In the genomic region with DNA sequence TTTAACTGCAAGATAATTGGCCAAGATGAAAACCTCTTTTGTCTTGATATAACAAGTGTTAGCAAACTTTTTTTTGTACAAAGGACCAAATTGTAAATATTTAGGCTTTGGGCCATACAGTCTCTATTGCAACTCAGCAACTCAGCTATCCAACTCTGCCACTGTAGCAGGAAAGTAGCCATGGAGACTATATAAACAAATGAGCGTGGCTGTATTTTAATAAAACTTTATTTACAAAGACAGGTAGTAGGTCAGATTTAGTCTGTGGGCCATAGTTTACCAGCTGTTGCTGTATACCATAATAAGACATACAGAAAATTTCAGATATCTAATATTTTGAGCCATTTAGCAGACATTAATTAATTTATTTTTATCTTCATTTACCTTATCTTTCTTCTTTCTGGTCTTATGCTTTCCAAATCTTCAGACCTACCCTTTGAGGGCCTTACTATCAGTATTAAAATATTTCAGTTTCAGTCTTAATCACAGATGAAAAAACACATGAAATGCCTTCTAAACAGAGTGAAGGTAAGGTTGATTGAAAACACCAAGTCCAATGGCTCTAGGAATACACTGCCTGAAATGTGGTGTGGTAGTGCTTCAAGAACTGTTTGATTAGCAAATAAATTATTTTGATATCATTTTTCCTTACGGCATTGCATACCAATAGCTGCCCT, we compare ENCODE assay signal across 24 cellular contexts.
"Had no signal": no experiment of that assay in that cellular context is flagged by ENCODE, and none has a peak within 500 bp of the region (broad histone marks: within the 10 kb centered on the region; RNA-seq: fewer than 3 reads in every experiment).

No MANE protein-coding gene starts in this region.

- H3K4me1 Mint-ChIP-seq: activated CD4-positive, alpha-beta T cell treated with anti-CD3 and anti-CD28 coated beads, Interleukin-2, amount 10 ng/mL, durations not matched to agents 24 days and 14 days had no signal

- H3K27ac Mint-ChIP-seq: activated CD4-positive, alpha-beta T cell treated with anti-CD3 and anti-CD28 coated beads, Interleukin-2, amount 10 ng/mL, durations not matched to agents 24 days and 14 days; activated CD8-positive, alpha-beta T cell treated with anti-CD3 and anti-CD28 coated beads for 36 hours; activated naive CD4-positive, alpha-beta T cell treated with anti-CD3 and anti-CD28 coated beads, Interleukin-2, amount 50 U/mL, for 24 hours; activated naive CD8-positive, alpha-beta T cell treated with anti-CD3 and anti-CD28 coated beads, Interleukin-2, amount 10 ng/mL, durations not matched to agents 7 days and 5 days; activated T-helper 2 cell treated with anti-CD3 and anti-CD28 coated beads, Interferon-gamma antibody, Interleukin-2, Interleukin-4, amounts not matched to agents 10 μg/mL and 5 μg/mL and 100 μg/mL, durations not matched to agents 14 hours and 24 hours and 36 hours; T-helper 2 cell treated with Interferon-gamma antibody and Interleukin-4, amounts not matched to agents 5 μg/mL and 100 μg/mL, for 36 hours had no signal

- H3K9me3 ChIP-seq: body of pancreas, breast epithelium, MG63, SJCRH30 had no signal

- H3K27me3 Mint-ChIP-seq: activated CD4-positive, alpha-beta T cell treated with anti-CD3 and anti-CD28 coated beads, Interleukin-2, amount 10 ng/mL, durations not matched to agents 24 days and 14 days; activated CD8-positive, alpha-beta T cell treated with anti-CD3 and anti-CD28 coated beads for 36 hours; activated naive CD4-positive, alpha-beta T cell treated with anti-CD3 and anti-CD28 coated beads, Interleukin-2, amount 50 U/mL, for 24 hours; activated naive CD8-positive, alpha-beta T cell treated with anti-CD3 and anti-CD28 coated beads, Interleukin-2, amount 10 ng/mL, durations not matched to agents 7 days and 5 days had no signal

- H3K36me3 Mint-ChIP-seq: activated naive CD4-positive, alpha-beta T cell treated with anti-CD3 and anti-CD28 coated beads, Interleukin-2, amount 50 U/mL, for 24 hours; activated naive CD8-positive, alpha-beta T cell treated with anti-CD3 and anti-CD28 coated beads, Interleukin-2, amount 10 ng/mL, durations not matched to agents 7 days and 5 days had no signal

- ATAC-seq: activated CD8-positive, alpha-beta T cell treated with anti-CD3 and anti-CD28 coated beads for 36 hours; body of pancreas; Panc1 had no signal

- H3K4me3 Mint-ChIP-seq: activated CD4-positive, alpha-beta T cell treated with anti-CD3 and anti-CD28 coated beads, Interleukin-2, amount 10 ng/mL, durations not matched to agents 24 days and 14 days; activated CD8-positive, alpha-beta T cell treated with anti-CD3 and anti-CD28 coated beads for 36 hours; activated naive CD4-positive, alpha-beta T cell treated with anti-CD3 and anti-CD28 coated beads, Interleukin-2, amount 50 U/mL, for 24 hours; activated naive CD8-positive, alpha-beta T cell treated with anti-CD3 and anti-CD28 coated beads, Interleukin-2, amount 10 ng/mL, durations not matched to agents 7 days and 5 days; T-helper 2 cell treated with Interferon-gamma antibody and Interleukin-4, amounts not matched to agents 5 μg/mL and 100 μg/mL, for 36 hours had no signal

- DNase-seq: activated CD4-positive, alpha-beta T cell treated with anti-CD3 and anti-CD28 coated beads, Interleukin-2, amount 10 ng/mL, durations not matched to agents 24 days and 14 days; activated CD4-positive, alpha-beta T cell treated with anti-CD3 and anti-CD28 coated beads, Interleukin-2, amount 50 U/mL, for 4 hours; activated CD8-positive, alpha-beta T cell treated with anti-CD3 and anti-CD28 coated beads for 36 hours; activated gamma-delta T cell; activated naive CD4-positive, alpha-beta T cell treated with Interleukin-2 at 50 U/mL for 16 hours; activated naive CD8-positive, alpha-beta T cell treated with anti-CD3 and anti-CD28 coated beads, Interleukin-2, amount 10 ng/mL, durations not matched to agents 7 days and 5 days; activated T-cell treated with anti-CD3 and anti-CD28 coated beads, Interleukin-2, amount 50 U/mL, for 1 hour; amygdala; body of pancreas; MG63; MV-4-11; NCI-H1092; NCI-H1436 treated with DMSO at 0.1 percent for 48 hours; NCI-H1694 treated with DMSO at 0.1 percent for 48 hours; NCI-H2081; NCI-H226; NCI-H524 treated with DMSO at 0.1 percent for 48 hours; SHP77; SJCRH30 had no signal
